Comparison of ENCODE assay signal across 24 cellular contexts in genomic region chr9:109555215-109555614, GRCh38. TPM values are rescaled to one million over a fixed set of nuclear protein-coding genes. Genes with fewer than 3 reads are reported as not detected.
"Had no signal": no experiment of that assay in that cellular context is flagged by ENCODE, and none has a peak within 500 bp of the region (broad histone marks: within the 10 kb centered on the region; RNA-seq: fewer than 3 reads in every experiment).

No MANE protein-coding gene starts in this region.

- DNase-seq: activated CD4-positive, alpha-beta T cell treated with anti-CD3 and anti-CD28 coated beads, Interleukin-2, amount 10 ng/mL, durations not matched to agents 7 days and 5 days; activated CD8-positive, alpha-beta T cell treated with anti-CD3 and anti-CD28 coated beads, Interleukin-2, amount 10 ng/mL, durations not matched to agents 7 days and 5 days; activated effector memory CD4-positive, alpha-beta T cell treated with Interleukin-2 at 50 U/mL for 16 hours; activated naive CD4-positive, alpha-beta T cell treated with anti-CD3 and anti-CD28 coated beads, Interleukin-2, amount 10 ng/mL, durations not matched to agents 7 days and 5 days; activated T-cell treated with anti-CD3 and anti-CD28 coated beads, Interleukin-2, amount 50 U/mL, for 24 hours; aorta; brain microvascular endothelial cell; erythroblast; gastrocnemius medialis; left ventricle myocardium inferior; mucosa of descending colon; naive thymus-derived CD4-positive, alpha-beta T cell; right cardiac atrium; small intestine; stimulated activated CD4-positive, alpha-beta T cell treated with anti-CD3 and anti-CD28 coated beads, Interleukin-15, amount 100 ng/mL, for 24 hours; stimulated activated CD4-positive, alpha-beta T cell treated with anti-CD3 and anti-CD28 coated beads, Interleukin-2, amount 100 ng/mL, for 48 hours; stimulated activated naive CD8-positive, alpha-beta T cell treated with anti-CD3 and anti-CD28 coated beads, Interleukin-15, amount 100 ng/mL, for 72 hours; T-cell; upper lobe of right lung had no signal

- ATAC-seq: activated CD8-positive, alpha-beta T cell treated with anti-CD3 and anti-CD28 coated beads, Interleukin-2, amount 10 ng/mL, durations not matched to agents 7 days and 5 days; gastrocnemius medialis; mucosa of descending colon; naive thymus-derived CD4-positive, alpha-beta T cell; right cardiac atrium; stimulated activated naive CD8-positive, alpha-beta T cell treated with anti-CD3 and anti-CD28 coated beads, Interleukin-15, amount 100 ng/mL, for 72 hours; T-cell had no signal

- H3K4me2 ChIP-seq: neural progenitor cell had no signal

- H3K4me1 Mint-ChIP-seq: activated CD4-positive, alpha-beta T cell treated with anti-CD3 and anti-CD28 coated beads, Interleukin-2, amount 10 ng/mL, durations not matched to agents 7 days and 5 days; activated naive CD4-positive, alpha-beta T cell treated with anti-CD3 and anti-CD28 coated beads, Interleukin-2, amount 10 ng/mL, durations not matched to agents 7 days and 5 days; central memory CD8-positive, alpha-beta T cell; memory B cell; naive thymus-derived CD4-positive, alpha-beta T cell; stimulated activated naive CD8-positive, alpha-beta T cell treated with anti-CD3 and anti-CD28 coated beads, Interleukin-15, amount 100 ng/mL, for 72 hours; T-cell had no signal

- H3K27me3 Mint-ChIP-seq: central memory CD8-positive, alpha-beta T cell had no signal

- H3K4me1 ChIP-seq: neural progenitor cell, upper lobe of right lung had no signal

- H3K9me3 Mint-ChIP-seq: activated CD4-positive, alpha-beta T cell treated with anti-CD3 and anti-CD28 coated beads, Interleukin-2, amount 10 ng/mL, durations not matched to agents 7 days and 5 days; activated naive CD4-positive, alpha-beta T cell treated with anti-CD3 and anti-CD28 coated beads, Interleukin-2, amount 10 ng/mL, durations not matched to agents 7 days and 5 days; activated T-cell treated with anti-CD3 and anti-CD28 coated beads, Interleukin-2, amount 50 U/mL, for 24 hours; memory B cell; neural progenitor cell had no signal

- H3K4me3 Mint-ChIP-seq: activated CD4-positive, alpha-beta T cell treated with anti-CD3 and anti-CD28 coated beads, Interleukin-2, amount 10 ng/mL, durations not matched to agents 7 days and 5 days; activated CD8-positive, alpha-beta T cell treated with anti-CD3 and anti-CD28 coated beads, Interleukin-2, amount 10 ng/mL, durations not matched to agents 7 days and 5 days; activated naive CD4-positive, alpha-beta T cell treated with anti-CD3 and anti-CD28 coated beads, Interleukin-2, amount 10 ng/mL, durations not matched to agents 7 days and 5 days; activated T-cell treated with anti-CD3 and anti-CD28 coated beads, Interleukin-2, amount 50 U/mL, for 24 hours; central memory CD8-positive, alpha-beta T cell; memory B cell; naive thymus-derived CD4-positive, alpha-beta T cell; neural progenitor cell; stimulated activated naive CD8-positive, alpha-beta T cell treated with anti-CD3 and anti-CD28 coated beads, Interleukin-15, amount 100 ng/mL, for 72 hours; T-cell had no signal

- H3K36me3 Mint-ChIP-seq: activated naive CD4-positive, alpha-beta T cell treated with anti-CD3 and anti-CD28 coated beads, Interleukin-2, amount 10 ng/mL, durations not matched to agents 7 days and 5 days; memory B cell; neural progenitor cell; T-cell had no signal

- H2AFZ ChIP-seq: neural progenitor cell had no signal

- H3K27ac Mint-ChIP-seq: activated CD4-positive, alpha-beta T cell treated with anti-CD3 and anti-CD28 coated beads, Interleukin-2, amount 10 ng/mL, durations not matched to agents 7 days and 5 days; activated CD8-positive, alpha-beta T cell treated with anti-CD3 and anti-CD28 coated beads, Interleukin-2, amount 10 ng/mL, durations not matched to agents 7 days and 5 days; activated naive CD4-positive, alpha-beta T cell treated with anti-CD3 and anti-CD28 coated beads, Interleukin-2, amount 10 ng/mL, durations not matched to agents 7 days and 5 days; activated T-cell treated with anti-CD3 and anti-CD28 coated beads, Interleukin-2, amount 50 U/mL, for 24 hours; memory B cell; naive thymus-derived CD4-positive, alpha-beta T cell; neural progenitor cell; progenitor cell of endocrine pancreas; stimulated activated naive CD8-positive, alpha-beta T cell treated with anti-CD3 and anti-CD28 coated beads, Interleukin-15, amount 100 ng/mL, for 72 hours; T-cell had no signal

- H3K9me3 ChIP-seq: gastrocnemius medialis, left ventricle myocardium inferior, mucosa of descending colon, upper lobe of right lung had no signal

- H3K9ac ChIP-seq: neural progenitor cell had no signal

- H3K27me3 ChIP-seq: brain microvascular endothelial cell, gastrocnemius medialis, neural progenitor cell, upper lobe of right lung had no signal

- H3K36me3 ChIP-seq: brain microvascular endothelial cell, gastrocnemius medialis, left ventricle myocardium inferior, neural progenitor cell, upper lobe of right lung had no signal

- H3K27ac ChIP-seq: brain microvascular endothelial cell, coronary artery, gastrocnemius medialis, left ventricle myocardium inferior, neural progenitor cell, upper lobe of right lung had no signal

- H3K4me3 ChIP-seq: coronary artery, gastrocnemius medialis, left ventricle myocardium inferior, mucosa of descending colon, neural progenitor cell, upper lobe of right lung had no signal

RNA-seq across cellular contexts. Expression of gene PTPN3, which starts 57.1 kb away (rescaled TPM):
- total RNA-seq: activated CD4-positive, alpha-beta T cell treated with anti-CD3 and anti-CD28 coated beads, Interleukin-2, amount 10 ng/mL, durations not matched to agents 7 days and 5 days had no signal
- polyA plus RNA-seq: naive thymus-derived CD4-positive, alpha-beta T cell had no signal
